1 cellular context compared by ENCODE assay signal in the genomic region with DNA sequence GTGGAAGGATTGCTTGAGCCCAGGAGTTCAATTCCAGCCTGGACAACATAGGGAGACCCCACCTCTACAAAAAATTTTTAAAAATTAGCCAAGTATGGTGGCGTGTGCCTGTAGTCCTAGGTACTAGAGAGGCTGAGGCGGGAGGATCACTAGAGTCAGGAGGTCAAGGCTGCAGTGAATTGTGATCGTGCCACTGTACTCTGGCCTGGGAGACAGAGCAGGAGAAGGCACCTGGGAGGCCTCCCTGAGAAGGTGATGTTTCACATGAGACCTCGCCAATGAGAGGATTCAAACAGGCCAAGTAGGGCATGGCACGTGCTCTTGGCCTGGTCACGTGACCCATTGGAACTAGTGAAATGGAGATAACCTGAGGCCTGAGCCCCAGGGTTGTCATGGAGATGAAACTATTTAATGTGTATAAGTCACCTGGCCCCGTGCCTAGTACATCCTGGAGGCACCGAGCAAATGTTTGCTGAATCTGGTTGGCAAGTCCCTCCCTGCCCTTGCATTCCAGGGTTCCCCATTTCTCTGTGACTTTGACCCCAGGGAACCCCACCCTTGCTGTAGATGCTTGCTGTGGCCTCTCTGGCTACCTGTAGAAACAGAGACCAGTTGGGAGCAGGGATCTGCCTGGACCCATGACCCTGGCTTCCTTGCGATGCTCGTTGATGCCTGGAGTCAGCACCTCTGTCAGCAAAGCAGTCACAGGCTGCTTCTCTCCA.
A peak's percentile ranks its signal among the peaks of the same experiment; 100 is the strongest.
TF ChIP-seq lines count a peak whose summit lies in the region.

No MANE protein-coding gene starts in this region.

TF ChIP-seq in HepG2, 621 proteins besides CTCF, POLR2A, EP300 and RAD21 (continued from another document and continues in another):
- TF ChIP-seq HNRNPH1 (optimal IDR thresholded peaks at IDR 0.05; ENCODE audit: low read depth, low read length) (no peak), MYNN (CRISPR knock-in tag; IDR thresholded peaks at IDR 0.05; ENCODE audit: low read depth) (peak; percentile 94; the same call in 1 of the 2 replicates), ZNF225 (CRISPR knock-in tag; IDR thresholded peaks at IDR 0.05) (no peak; the same call in 1 of the 2 replicates), RARA (CRISPR knock-in tag; IDR thresholded peaks at IDR 0.05) (peak; percentile 89), ZKSCAN1 (IDR thresholded peaks at IDR 0.05; ENCODE audit: low read length) (0 out of 2 replicates have a peak, but pooled peaks have one; percentile 12), CHD4 (IDR thresholded peaks at IDR 0.05; ENCODE audit: borderline replicate concordance, low read length) (peak; percentile 85; the same call in 1 of the 2 replicates), STAT6 (CRISPR knock-in tag; IDR thresholded peaks at IDR 0.05; ENCODE audit: borderline replicate concordance) (peak; percentile 79; the same call in 1 of the 2 replicates), IKZF1 (IDR thresholded peaks at IDR 0.05) (no peak), ELF4 (CRISPR knock-in tag; IDR thresholded peaks at IDR 0.05; ENCODE audit: borderline replicate concordance) (no peak), EZH2 (conservative IDR thresholded peaks at IDR 0.05; ENCODE audit: low read depth, low read length) (no peak), SOX5 (CRISPR knock-in tag; IDR thresholded peaks at IDR 0.05; ENCODE audit: borderline replicate concordance) (peak; percentile 84), PRDM4 (CRISPR knock-in tag; IDR thresholded peaks at IDR 0.05; ENCODE audit: borderline replicate concordance) (no peak), THAP11 (CRISPR knock-in tag; IDR thresholded peaks at IDR 0.05) (peak; percentile 62), YEATS4 (CRISPR knock-in tag; IDR thresholded peaks at IDR 0.05; ENCODE audit: borderline replicate concordance) (peak; percentile 65; the same call in 1 of the 2 replicates), ZNF737 (CRISPR knock-in tag; IDR thresholded peaks at IDR 0.05; ENCODE audit: borderline replicate concordance) (peak; percentile 92; the same call in 1 of the 2 replicates), ZNF564 (CRISPR knock-in tag; IDR thresholded peaks at IDR 0.05) (peak; percentile 56; the same call in 1 of the 2 replicates), ZNF337 (CRISPR knock-in tag; IDR thresholded peaks at IDR 0.05; ENCODE audit: borderline replicate concordance, low read depth) (peak; percentile 80), PITX1 (CRISPR knock-in tag; IDR thresholded peaks at IDR 0.05) (peak; percentile 93), POLR2AphosphoS5 (IDR thresholded peaks at IDR 0.05; ENCODE audit: low read depth, low read length) (no peak), MAZ (IDR thresholded peaks at IDR 0.05; ENCODE audit: borderline replicate concordance, low read depth, low read length) (0 out of 2 replicates have a peak, but pooled peaks have one; percentile 38), MAZ (CRISPR knock-in tag; IDR thresholded peaks at IDR 0.05; ENCODE audit: low read depth) (peak; percentile 77; the same call in 1 of the 2 replicates), ZNF3 (CRISPR knock-in tag; IDR thresholded peaks at IDR 0.05) (no peak), ZBTB14 (CRISPR knock-in tag; IDR thresholded peaks at IDR 0.05) (peak; percentile 53), ISX (CRISPR knock-in tag; conservative IDR thresholded peaks at IDR 0.05) (no peak), SAP130 (CRISPR knock-in tag; IDR thresholded peaks at IDR 0.05; ENCODE audit: low read depth) (peak; percentile 85), PCBP2 (optimal IDR thresholded peaks at IDR 0.05; ENCODE audit: low read depth, low read length, poor library complexity, severe bottlenecking) (no peak), FOXK1 (CRISPR knock-in tag; IDR thresholded peaks at IDR 0.05; ENCODE audit: borderline replicate concordance, low read depth) (peak; percentile 78; the same call in 1 of the 2 replicates), GATA4 (IDR thresholded peaks at IDR 0.05; ENCODE audit: borderline replicate concordance, low read depth) (peak; percentile 15; the same call in 1 of the 2 replicates), ZBTB33 (CRISPR knock-in tag; IDR thresholded peaks at IDR 0.05) (peak; percentile 68), RCOR2 (CRISPR knock-in tag; IDR thresholded peaks at IDR 0.05) (peak; percentile 91), GTF3A (CRISPR knock-in tag; conservative IDR thresholded peaks at IDR 0.05) (no peak; the same call in 1 of the 2 replicates), SP4 (CRISPR knock-in tag; IDR thresholded peaks at IDR 0.05) (peak; percentile 61; the same call in 1 of the 2 replicates), MEIS2 (CRISPR knock-in tag; IDR thresholded peaks at IDR 0.05) (peak; percentile 90; the same call in 1 of the 2 replicates)
- TF ChIP-seq, protein P1, sequence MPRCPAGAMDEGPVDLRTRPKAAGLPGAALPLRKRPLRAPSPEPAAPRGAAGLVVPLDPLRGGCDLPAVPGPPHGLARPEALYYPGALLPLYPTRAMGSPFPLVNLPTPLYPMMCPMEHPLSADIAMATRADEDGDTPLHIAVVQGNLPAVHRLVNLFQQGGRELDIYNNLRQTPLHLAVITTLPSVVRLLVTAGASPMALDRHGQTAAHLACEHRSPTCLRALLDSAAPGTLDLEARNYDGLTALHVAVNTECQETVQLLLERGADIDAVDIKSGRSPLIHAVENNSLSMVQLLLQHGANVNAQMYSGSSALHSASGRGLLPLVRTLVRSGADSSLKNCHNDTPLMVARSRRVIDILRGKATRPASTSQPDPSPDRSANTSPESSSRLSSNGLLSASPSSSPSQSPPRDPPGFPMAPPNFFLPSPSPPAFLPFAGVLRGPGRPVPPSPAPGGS (CRISPR knock-in tag; IDR thresholded peaks at IDR 0.05) = 0 out of 2 replicates have a peak, but pooled peaks have one; percentile 50
- TF ChIP-seq, protein P2, sequence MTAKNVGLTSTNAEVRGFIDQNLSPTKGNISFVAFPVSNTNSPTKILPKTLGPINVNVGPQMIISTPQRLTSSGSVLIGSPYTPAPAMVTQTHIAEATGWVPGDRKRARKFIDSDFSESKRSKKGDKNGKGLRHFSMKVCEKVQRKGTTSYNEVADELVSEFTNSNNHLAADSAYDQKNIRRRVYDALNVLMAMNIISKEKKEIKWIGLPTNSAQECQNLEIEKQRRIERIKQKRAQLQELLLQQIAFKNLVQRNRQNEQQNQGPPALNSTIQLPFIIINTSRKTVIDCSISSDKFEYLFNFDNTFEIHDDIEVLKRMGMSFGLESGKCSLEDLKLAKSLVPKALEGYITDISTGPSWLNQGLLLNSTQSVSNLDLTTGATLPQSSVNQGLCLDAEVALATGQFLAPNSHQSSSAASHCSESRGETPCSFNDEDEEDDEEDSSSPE (CRISPR knock-in tag; IDR thresholded peaks at IDR 0.05) = peak; percentile 93
- TF ChIP-seq, protein P3, sequence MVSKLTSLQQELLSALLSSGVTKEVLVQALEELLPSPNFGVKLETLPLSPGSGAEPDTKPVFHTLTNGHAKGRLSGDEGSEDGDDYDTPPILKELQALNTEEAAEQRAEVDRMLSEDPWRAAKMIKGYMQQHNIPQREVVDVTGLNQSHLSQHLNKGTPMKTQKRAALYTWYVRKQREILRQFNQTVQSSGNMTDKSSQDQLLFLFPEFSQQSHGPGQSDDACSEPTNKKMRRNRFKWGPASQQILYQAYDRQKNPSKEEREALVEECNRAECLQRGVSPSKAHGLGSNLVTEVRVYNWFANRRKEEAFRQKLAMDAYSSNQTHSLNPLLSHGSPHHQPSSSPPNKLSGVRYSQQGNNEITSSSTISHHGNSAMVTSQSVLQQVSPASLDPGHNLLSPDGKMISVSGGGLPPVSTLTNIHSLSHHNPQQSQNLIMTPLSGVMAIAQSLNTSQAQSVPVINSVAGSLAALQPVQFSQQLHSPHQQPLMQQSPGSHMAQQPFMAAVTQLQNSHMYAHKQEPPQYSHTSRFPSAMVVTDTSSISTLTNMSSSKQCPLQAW (CRISPR knock-in tag; IDR thresholded peaks at IDR 0.05) = no peak
